Comparison of ENCODE assay signal across 24 cellular contexts in genomic region chr16:79632289-79632688, GRCh38. TPM values are rescaled to one million over a fixed set of nuclear protein-coding genes. Genes with fewer than 3 reads are reported as not detected.
A peak's percentile ranks its signal among the peaks of the same experiment; 100 is the strongest.
DNase-seq lines count a peak whose midpoint lies in the region; ATAC-seq, FAIRE-seq and TF ChIP-seq lines count a peak whose summit lies in the region.
"Had no signal": no experiment of that assay in that cellular context is flagged by ENCODE, and none has a peak within 500 bp of the region (broad histone marks: within the 10 kb centered on the region; RNA-seq: fewer than 3 reads in every experiment).

No MANE protein-coding gene starts in this region.

- H3K9me2 ChIP-seq in OCI-LY7 (ENCODE audit: insufficient read depth, low read length): no peaks in the 10 kb centered on the region

- H3K27me3 Mint-ChIP-seq in activated CD4-positive, alpha-beta memory T cell treated with anti-CD3 and anti-CD28 coated beads, Interleukin-2, amount 10 ng/mL, durations not matched to agents 7 days and 5 days: peaks cover 5% of the 10 kb centered on the region

- no peaks in the 10 kb centered on the region for H3K79me2 ChIP-seq in OCI-LY7 (ENCODE audit: insufficient read depth, low read depth, low read length)

- no peak for FAIRE-seq in frontal cortex (lab: Jason Lieb, UNC)

- H2AFZ ChIP-seq in OCI-LY7 (ENCODE audit: low read length): no peak overlapping the region

- H3K9me3 Mint-ChIP-seq in activated CD4-positive, alpha-beta memory T cell treated with anti-CD3 and anti-CD28 coated beads, Interleukin-2, amount 10 ng/mL, durations not matched to agents 7 days and 5 days: peaks cover 3% of the 10 kb centered on the region

- no peak overlapping the region for H3K4me3 Mint-ChIP-seq in activated CD4-positive, alpha-beta memory T cell treated with anti-CD3 and anti-CD28 coated beads, Interleukin-2, amount 10 ng/mL, durations not matched to agents 7 days and 5 days
- H3K4me3 Mint-ChIP-seq: activated B cell treated with CpG ODN at 0.5 μM for 24 hours, T-helper 17 cell had no signal

- CTCF ChIA-PET in HEK293 (lab: Yijun Ruan, JAX) (interaction anchor here (0.6 to 1.3 kb wide), 2 partner anchors 10 to 899 kb away, joined by 3 read pairs; no protein-coding TSS in a partner anchor), OCI-LY7 (lab: Charles Lee; ENCODE audit: unreplicated experiment) (no interaction called here)
- CTCF ChIA-PET in activated CD4-positive, alpha-beta memory T cell treated with anti-CD3 and anti-CD28 coated beads, Interleukin-2, amount 10 ng/mL, durations not matched to agents 7 days and 5 days (lab: Charles Lee): no interaction called here

- peak overlapping the region; percentile 21 for H3K27ac Mint-ChIP-seq in activated CD4-positive, alpha-beta memory T cell treated with anti-CD3 and anti-CD28 coated beads, Interleukin-2, amount 10 ng/mL, durations not matched to agents 7 days and 5 days
- H3K27ac Mint-ChIP-seq: activated B cell treated with CpG ODN at 0.5 μM for 24 hours had no signal

- H3K4me1 Mint-ChIP-seq in activated CD4-positive, alpha-beta memory T cell treated with anti-CD3 and anti-CD28 coated beads, Interleukin-2, amount 10 ng/mL, durations not matched to agents 7 days and 5 days: peaks cover 75% of the 10 kb centered on the region
- H3K4me1 Mint-ChIP-seq: activated B cell treated with CpG ODN at 0.5 μM for 24 hours had no signal

- ATAC-seq in left lobe of liver (peak; percentile 44), GM21528 (IDR thresholded peaks at IDR 0.05; ENCODE audit: low FRiP score, unreplicated experiment) (no peak)
- ATAC-seq: HCT116, right cardiac atrium, T-helper 17 cell had no signal

- peak; percentile 15 for DNase-seq in activated CD4-positive, alpha-beta T cell treated with anti-CD3 and anti-CD28 coated beads for 48 hours
- no peak for DNase-seq in activated CD4-positive, alpha-beta T cell treated with anti-CD3 and anti-CD28 coated beads for 1 hour
- DNase-seq in activated CD4-positive, alpha-beta memory T cell treated with anti-CD3 and anti-CD28 coated beads, Interleukin-2, amount 10 ng/mL, durations not matched to agents 7 days and 5 days: peak; percentile 69
- DNase-seq in left lobe of liver (ENCODE audit: low spot score) (no peak), OCI-LY7 (ENCODE audit: low spot score) (no peak), frontal cortex (ENCODE audit: low spot score in 2 of 2) (no peak)
- DNase-seq: ACHN; activated B cell treated with CpG ODN at 0.5 μM for 24 hours; activated T-cell treated with anti-CD3 and anti-CD28 coated beads, Interleukin-2, amount 50 U/mL, for 1 hour; DND-41; esophagus squamous epithelium; Kasumi-1; NCI-H1694 treated with DMSO at 0.1 percent for 48 hours; NCI-H446; right cardiac atrium; SHP77 treated with DMSO at 0.1 percent for 48 hours; stimulated activated CD4-positive, alpha-beta T cell treated with anti-CD3 and anti-CD28 coated beads, Interleukin-2, amount 100 ng/mL, for 24 hours; T-helper 17 cell had no signal

- intact Hi-C loops in OCI-LY7 (cut with micrococcal nuclease; ENCODE audit: unreplicated experiment): no loop called here

- BruUV-seq in OCI-LY7 (replicated peaks; lab: Mats Ljungman, UMichigan): no TSS peak

- peaks cover 27% of the 10 kb centered on the region for H3K36me3 Mint-ChIP-seq in activated CD4-positive, alpha-beta memory T cell treated with anti-CD3 and anti-CD28 coated beads, Interleukin-2, amount 10 ng/mL, durations not matched to agents 7 days and 5 days (ENCODE audit: low read depth)

- no peaks in the 10 kb centered on the region for H3K36me3 ChIP-seq in HEK293 (ENCODE audit: control insufficient read depth in 2 of 2, insufficient read depth in 1 of 2, low read length in 2 of 2)
- H3K36me3 ChIP-seq in OCI-LY7 (ENCODE audit: insufficient read depth, low read length): no peaks in the 10 kb centered on the region
- H3K36me3 ChIP-seq: cardiac muscle cell, esophagus squamous epithelium, neutrophil, uterus had no signal

- H3K27ac ChIP-seq in HEK293 (ENCODE audit: extremely low read depth, low read depth, low read length) (no peak overlapping the region), OCI-LY7 (ENCODE audit: low read depth, low read length, poor library complexity, severe bottlenecking) (no peak overlapping the region)
- H3K27ac ChIP-seq: cardiac muscle cell, esophagus squamous epithelium, neutrophil, uterus had no signal

- H3K4me2 ChIP-seq in OCI-LY7 (ENCODE audit: low read length): no peak overlapping the region

- H3K4me3 ChIP-seq in HEK293 (ENCODE audit: low read depth, low read length) (no peak overlapping the region), OCI-LY7 (ENCODE audit: low read depth, low read length, poor library complexity, severe bottlenecking) (no peak overlapping the region)
- H3K4me3 ChIP-seq: cardiac muscle cell, esophagus squamous epithelium, uterus had no signal

- POLR2A ChIA-PET in HEK293 (lab: Yijun Ruan, JAX): no interaction called here
- POLR2A ChIA-PET in activated CD4-positive, alpha-beta memory T cell treated with anti-CD3 and anti-CD28 coated beads, Interleukin-2, amount 10 ng/mL, durations not matched to agents 7 days and 5 days (lab: Charles Lee): interaction anchor here (0.9 to 11.3 kb wide), 10 partner anchors 8 to 854 kb away, joined by 3 to 117 read pairs (median 5); partner anchors contain the start of gene MAF
- POLR2A ChIA-PET in OCI-LY7 (lab: Charles Lee): no interaction called here

- TF ChIP-seq CTCF in HEK293 (tag by site-specific recombination; IDR thresholded peaks at IDR 0.05): no peak
- TF ChIP-seq CTCF in OCI-LY7 (conservative IDR thresholded peaks at IDR 0.05; ENCODE audit: low read length): no peak

- H3K4me1 ChIP-seq in HEK293 (ENCODE audit: control insufficient read depth, insufficient read depth, low read length) (no peaks in the 10 kb centered on the region), OCI-LY7 (ENCODE audit: insufficient read depth, low read length, poor library complexity, severe bottlenecking) (no peaks in the 10 kb centered on the region)
- H3K4me1 ChIP-seq: uterus had no signal

- no peaks in the 10 kb centered on the region for H3K9me3 ChIP-seq in HEK293 (ENCODE audit: control insufficient read depth, insufficient read depth, low read depth, low read length)
- H3K9me3 ChIP-seq in OCI-LY7 (ENCODE audit: low read length): no peaks in the 10 kb centered on the region
- H3K9me3 ChIP-seq: esophagus squamous epithelium, neutrophil, uterus had no signal

- H4K20me1 ChIP-seq in OCI-LY7 (ENCODE audit: insufficient read depth, low read length): no peaks in the 10 kb centered on the region

TF ChIP-seq in HEK293, 187 proteins besides CTCF, POLR2A, EP300 and RAD21 (continues in another document):
- TF ChIP-seq ZNF121 (tag by site-specific recombination; IDR thresholded peaks at IDR 0.05) (no peak), ZNF292 (tag by site-specific recombination; IDR thresholded peaks at IDR 0.05; ENCODE audit: borderline replicate concordance, low read depth) (no peak), ZNF549 (tag by site-specific recombination; IDR thresholded peaks at IDR 0.05) (no peak), ZNF311 (tag by site-specific recombination; IDR thresholded peaks at IDR 0.05; ENCODE audit: borderline replicate concordance) (no peak), ZNF830 (tag by site-specific recombination; IDR thresholded peaks at IDR 0.05; ENCODE audit: low read depth) (no peak), ZFP37 (tag by site-specific recombination; IDR thresholded peaks at IDR 0.05) (no peak), ZSCAN4 (tag by site-specific recombination; IDR thresholded peaks at IDR 0.05) (no peak), ZBTB49 (tag by site-specific recombination; IDR thresholded peaks at IDR 0.05; ENCODE audit: low read depth) (no peak)

RNA-seq across cellular contexts. Expression of gene MAF, which starts 31.8 kb away (rescaled TPM):
- total RNA-seq in activated CD4-positive, alpha-beta memory T cell treated with anti-CD3 and anti-CD28 coated beads, Interleukin-2, amount 10 ng/mL, durations not matched to agents 7 days and 5 days: 100 to 1,000 TPM; 279 to 281 TPM
- total RNA-seq in left lobe of liver (44.0 TPM), OCI-LY7 (2022) (not detected in 2 replicates), frontal cortex (15.9 TPM)
- not detected in 2 replicates for total RNA-seq in OCI-LY7 (2014; rRNA removed; shearing (Covaris generic))

Comparison
In these comparisons a context has a peak if more than half of its experiments do, and no peak if none do; other contexts are left out.
1. DNase-seq: peak in activated CD4-positive, alpha-beta T cell treated with anti-CD3 and anti-CD28 coated beads for 48 hours (single experiment) and activated CD4-positive, alpha-beta memory T cell treated with anti-CD3 and anti-CD28 coated beads, Interleukin-2, amount 10 ng/mL, durations not matched to agents 7 days and 5 days (single experiment); none in activated CD4-positive, alpha-beta T cell treated with anti-CD3 and anti-CD28 coated beads for 1 hour (single experiment), left lobe of liver (single experiment), OCI-LY7 (single experiment) and frontal cortex (0 of 2).
2. RNA of gene MAF, which starts 31.8 kb away (total RNA-seq): 279 to 281 TPM in activated CD4-positive, alpha-beta memory T cell treated with anti-CD3 and anti-CD28 coated beads, Interleukin-2, amount 10 ng/mL, durations not matched to agents 7 days and 5 days, 44.0 TPM in left lobe of liver (single experiment) and 15.9 TPM in frontal cortex (single experiment); not detected in OCI-LY7; every median in the first group is over 10 times any median in the second.